25 cellular contexts compared by ENCODE assay signal in the genomic region with DNA sequence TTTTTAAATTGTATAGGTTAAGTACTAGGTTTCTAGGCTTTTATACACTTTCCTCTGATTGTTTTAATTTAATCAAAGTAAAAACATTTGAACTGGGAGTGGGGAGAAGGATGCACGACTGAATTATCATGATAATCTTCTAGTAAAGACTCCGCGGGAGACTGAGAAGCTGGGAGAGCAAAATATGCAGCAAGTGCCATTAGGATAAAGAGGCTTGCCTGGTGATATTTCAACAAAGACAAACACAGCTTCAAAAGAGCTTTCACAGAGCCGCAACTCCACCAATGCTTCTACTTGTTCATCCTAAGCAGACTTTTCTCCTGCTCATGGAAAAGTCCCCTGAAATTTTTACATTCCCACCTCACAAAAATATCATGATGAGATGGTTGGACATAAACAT.
DNase-seq lines count a peak whose midpoint lies in the region; FAIRE-seq and TF ChIP-seq lines count a peak whose summit lies in the region.
"Had no signal": no experiment of that assay in that cellular context is flagged by ENCODE, and none has a peak within 500 bp of the region (broad histone marks: within the 10 kb centered on the region; RNA-seq: fewer than 3 reads in every experiment).

No MANE protein-coding gene starts in this region.

- H3K9ac ChIP-seq in astrocyte (ENCODE audit: low read length), result no peak overlapping the region

- H3K4me3 Mint-ChIP-seq in astrocyte (ENCODE audit: unreplicated experiment) (no peak overlapping the region), nephron (peak overlapping the region in 2 of 3 experiments; percentile 10 to 27)
- H3K4me3 Mint-ChIP-seq in CD4-positive, alpha-beta memory T cell, result no peak overlapping the region
- H3K4me3 Mint-ChIP-seq: activated naive CD8-positive, alpha-beta T cell treated with anti-CD3 and anti-CD28 coated beads, Interleukin-2, amount 10 ng/mL, durations not matched to agents 7 days and 5 days had no signal

- H3K4me2 ChIP-seq in astrocyte (ENCODE audit: low read length), result peak overlapping the region; percentile 54
- H3K4me2 ChIP-seq: PC-9 had no signal

- H3K27ac ChIP-seq in astrocyte (ENCODE audit: low read depth, low read length) (no peak overlapping the region), transverse colon (peak overlapping the region; percentile 34 to 52 (median 40))
- no peak overlapping the region for H3K27ac ChIP-seq in CD4-positive, alpha-beta memory T cell (ENCODE audit: low read depth, low read length)
- H3K27ac ChIP-seq: C4-2B, pancreas, PC-9 had no signal

- H3K27me3 Mint-ChIP-seq in astrocyte (ENCODE audit: low read depth, unreplicated experiment) (no peaks in the 10 kb centered on the region), nephron (ENCODE audit: low read depth) (peaks cover 7% of the 10 kb centered on the region)
- peaks cover 2% of the 10 kb centered on the region in 2 donors for H3K27me3 Mint-ChIP-seq in CD4-positive, alpha-beta memory T cell
- H3K27me3 Mint-ChIP-seq: activated naive CD8-positive, alpha-beta T cell treated with anti-CD3 and anti-CD28 coated beads, Interleukin-2, amount 10 ng/mL, durations not matched to agents 7 days and 5 days had no signal

- no peaks in the 10 kb centered on the region for H4K20me1 ChIP-seq in astrocyte (ENCODE audit: insufficient read depth, low read length)

- WGBS in transverse colon (ENCODE audit: low coverage in 1 of 2), 2 donors, result 31 to 54% methylated on average over 4 of the region's 4 CpGs

- TF ChIP-seq POLR2A in transverse colon (IDR thresholded peaks at IDR 0.05), result no peak

- intact Hi-C loops in transverse colon (cut with DNase I; ENCODE audit: low total_unique reads), result no loop called here
- intact Hi-C loops in CD4-positive, alpha-beta memory T cell (cut with micrococcal nuclease), result no loop called here

- H3K9me3 Mint-ChIP-seq in astrocyte (ENCODE audit: unreplicated experiment), result no peaks in the 10 kb centered on the region
- no peaks in the 10 kb centered on the region for H3K9me3 Mint-ChIP-seq in nephron
- H3K9me3 Mint-ChIP-seq in CD4-positive, alpha-beta memory T cell, result peaks cover 0 to 3% (median 0%) of the 10 kb centered on the region in 8 donors
- H3K9me3 Mint-ChIP-seq: activated T-helper 2 cell treated with anti-CD3 and anti-CD28 coated beads, Interferon-gamma antibody, Interleukin-2, Interleukin-4, amounts not matched to agents 10 μg/mL and 5 μg/mL and 100 μg/mL, durations not matched to agents 14 hours and 24 hours and 36 hours had no signal

- POLR2A ChIA-PET in CD4-positive, alpha-beta memory T cell (lab: Charles Lee; ENCODE audit: partially characterized antibody), result no interaction called here

- no peaks in the 10 kb centered on the region for H3K36me3 Mint-ChIP-seq in astrocyte (ENCODE audit: low read depth, unreplicated experiment)
- H3K36me3 Mint-ChIP-seq in nephron (ENCODE audit: low read depth), result no peaks in the 10 kb centered on the region
- H3K36me3 Mint-ChIP-seq in CD4-positive, alpha-beta memory T cell, result no peaks in the 10 kb centered on the region
- H3K36me3 Mint-ChIP-seq: activated naive CD8-positive, alpha-beta T cell treated with anti-CD3 and anti-CD28 coated beads, Interleukin-2, amount 10 ng/mL, durations not matched to agents 7 days and 5 days had no signal

- CTCF ChIA-PET in CD4-positive, alpha-beta memory T cell (lab: Charles Lee; ENCODE audit: partially characterized antibody), result no interaction called here

- H3K79me2 ChIP-seq in astrocyte (ENCODE audit: insufficient read depth, low read length), result no peaks in the 10 kb centered on the region

- peaks cover 7% of the 10 kb centered on the region for H3K4me1 Mint-ChIP-seq in astrocyte (ENCODE audit: low read depth, unreplicated experiment)
- H3K4me1 Mint-ChIP-seq in nephron, result peaks cover 14% of the 10 kb centered on the region
- no peaks in the 10 kb centered on the region for H3K4me1 Mint-ChIP-seq in CD4-positive, alpha-beta memory T cell
- H3K4me1 Mint-ChIP-seq: activated naive CD8-positive, alpha-beta T cell treated with anti-CD3 and anti-CD28 coated beads, Interleukin-2, amount 10 ng/mL, durations not matched to agents 7 days and 5 days had no signal

- H2AFZ ChIP-seq in astrocyte (ENCODE audit: low read depth, low read length), result no peak overlapping the region
- H2AFZ ChIP-seq: PC-9 had no signal

- no peaks in the 10 kb centered on the region for H3K27me3 ChIP-seq in astrocyte (ENCODE audit: insufficient read depth, low read length)
- H3K27me3 ChIP-seq in transverse colon, result no peaks in the 10 kb centered on the region
- no peaks in the 10 kb centered on the region for H3K27me3 ChIP-seq in CD4-positive, alpha-beta memory T cell (ENCODE audit: insufficient read depth, low read length)
- H3K27me3 ChIP-seq: pancreas had no signal

- no peaks in the 10 kb centered on the region for H3K36me3 ChIP-seq in astrocyte (ENCODE audit: insufficient read depth, low read length)
- no peaks in the 10 kb centered on the region for H3K36me3 ChIP-seq in transverse colon
- H3K36me3 ChIP-seq in CD4-positive, alpha-beta memory T cell (ENCODE audit: insufficient read depth, low read length), result no peaks in the 10 kb centered on the region
- H3K36me3 ChIP-seq: pancreas had no signal

- no peak for TF ChIP-seq CTCF in astrocyte (IDR thresholded peaks at IDR 0.05; ENCODE audit: insufficient read depth, low read depth, low read length)
- TF ChIP-seq CTCF in fibroblast of villous mesenchyme (IDR thresholded peaks at IDR 0.05; ENCODE audit: insufficient read depth, low read depth, low read length), result no peak
- TF ChIP-seq CTCF in nephron (IDR thresholded peaks at IDR 0.05; ENCODE audit: unreplicated experiment in 3 of 3), result no peak
- TF ChIP-seq CTCF in transverse colon (IDR thresholded peaks at IDR 0.05), result no peak

- H3K27ac Mint-ChIP-seq in astrocyte (ENCODE audit: unreplicated experiment), result no peak overlapping the region
- peak overlapping the region in 2 of 3 experiments; percentile 46 to 62 for H3K27ac Mint-ChIP-seq in nephron
- no peak overlapping the region for H3K27ac Mint-ChIP-seq in CD4-positive, alpha-beta memory T cell
- H3K27ac Mint-ChIP-seq: activated naive CD8-positive, alpha-beta T cell treated with anti-CD3 and anti-CD28 coated beads, Interleukin-2, amount 10 ng/mL, durations not matched to agents 7 days and 5 days; activated T-helper 2 cell treated with anti-CD3 and anti-CD28 coated beads, Interferon-gamma antibody, Interleukin-2, Interleukin-4, amounts not matched to agents 10 μg/mL and 5 μg/mL and 100 μg/mL, durations not matched to agents 14 hours and 24 hours and 36 hours had no signal

- peaks cover 10% of the 10 kb centered on the region for H3K4me1 ChIP-seq in astrocyte (ENCODE audit: insufficient read depth, low read length)
- peaks cover 0 to 5% (median 0%) of the 10 kb centered on the region in 4 donors for H3K4me1 ChIP-seq in transverse colon
- no peaks in the 10 kb centered on the region for H3K4me1 ChIP-seq in CD4-positive, alpha-beta memory T cell (ENCODE audit: insufficient read depth, low read length)
- H3K4me1 ChIP-seq: pancreas had no signal

- no peak for FAIRE-seq in astrocyte (lab: Jason Lieb, UNC)
- FAIRE-seq: frontal cortex, pancreas had no signal

- TF ChIP-seq EP300 in transverse colon (IDR thresholded peaks at IDR 0.05; ENCODE audit: low read depth), result no peak

- DNase-seq in astrocyte (ENCODE audit: low read depth) (no peak), fibroblast of villous mesenchyme (ENCODE audit: low read depth) (no peak), transverse colon (no peak), SIG-M5 (lab: John Stamatoyannopoulos, UW) (no peak), DMS53 treated with DMSO at 0.1 percent for 48 hours (lab: John Stamatoyannopoulos, UW; ENCODE audit: unreplicated experiment) (no peak)
- DNase-seq in CD4-positive, alpha-beta memory T cell, result no peak
- DNase-seq: activated CD8-positive, alpha-beta memory T cell treated with anti-CD3 and anti-CD28 coated beads, Interleukin-2, amount 50 U/mL, for 48 hours; activated naive CD8-positive, alpha-beta T cell treated with anti-CD3 and anti-CD28 coated beads, Interleukin-2, amount 10 ng/mL, durations not matched to agents 7 days and 5 days; Calu3; erythroblast; mammary epithelial cell; NCI-H1092; NCI-H2029; NCI-H446; pancreas; PC-9; right cardiac atrium; Right ventricle myocardium superior; stimulated activated CD4-positive, alpha-beta T cell treated with anti-CD3 and anti-CD28 coated beads, Interleukin-4, amount 100 ng/mL, for 4 hours; stimulated activated naive CD4-positive, alpha-beta T cell; T1000 had no signal

- in situ Hi-C loops in transverse colon (cut with MboI; ENCODE audit: low pct_ligation_motif_present in 1 of 4, low pct_unique_long_range_greater_than_20kb in 1 of 4, low sequenced_read_pairs in 3 of 4), result no loop called here

- H3K4me3 ChIP-seq in astrocyte (ENCODE audit: insufficient read depth, low read depth, low read length) (no peak overlapping the region), fibroblast of villous mesenchyme (ENCODE audit: low read depth, low read length) (peak overlapping the region; percentile 5), transverse colon (peak overlapping the region in 1 of 4 donors; percentile 17)
- no peak overlapping the region for H3K4me3 ChIP-seq in CD4-positive, alpha-beta memory T cell (ENCODE audit: low read length in 2 of 2)
- H3K4me3 ChIP-seq: pancreas, PC-9 had no signal

- H3K9me3 ChIP-seq in astrocyte (ENCODE audit: insufficient read depth, low read depth, low read length) (no peaks in the 10 kb centered on the region), transverse colon (no peaks in the 10 kb centered on the region)
- no peaks in the 10 kb centered on the region for H3K9me3 ChIP-seq in CD4-positive, alpha-beta memory T cell (ENCODE audit: control insufficient read depth in 1 of 2, low read length in 2 of 2)
- H3K9me3 ChIP-seq: pancreas had no signal

Comparison
In these comparisons a context has a peak if more than half of its experiments do, and no peak if none do; other contexts are left out.
1. H3K27ac ChIP-seq: peak in transverse colon (4 of 4); none in astrocyte (single experiment) and CD4-positive, alpha-beta memory T cell (single experiment).
2. H3K27ac Mint-ChIP-seq: peak in nephron (2 of 3); none in astrocyte (single experiment) and CD4-positive, alpha-beta memory T cell (0 of 7).
3. H3K4me3 Mint-ChIP-seq: peak in nephron (2 of 3); none in astrocyte (single experiment) and CD4-positive, alpha-beta memory T cell (0 of 8).